In genomic region chr4:154590329-154591006, GRCh38 we compare ENCODE assay signal across 1 cellular context.
TF ChIP-seq lines count a peak whose summit lies in the region.

Gene FGA (minus strand): TSS chr4:154590742. CDS start chr4:154590687, 55 bp downstream.

TF ChIP-seq in HepG2, 621 proteins besides CTCF, POLR2A, EP300 and RAD21 (continued from another document and continues in another):
- TF ChIP-seq ZBTB39 (CRISPR knock-in tag; IDR thresholded peaks at IDR 0.05), result 0 out of 2 replicates have a peak, but pooled peaks have one; percentile 78
- TF ChIP-seq ZGPAT (CRISPR knock-in tag; IDR thresholded peaks at IDR 0.05), result peak; percentile 97
- TF ChIP-seq SMARCE1 (IDR thresholded peaks at IDR 0.05; ENCODE audit: borderline replicate concordance), result no peak
- TF ChIP-seq ZNF512B (CRISPR knock-in tag; IDR thresholded peaks at IDR 0.05; ENCODE audit: borderline replicate concordance), result peak; percentile 90
- TF ChIP-seq NFE2L1 (CRISPR knock-in tag; IDR thresholded peaks at IDR 0.05; ENCODE audit: borderline replicate concordance), result no peak
- peak; percentile 72; the same call in 1 of the 2 replicates for TF ChIP-seq ETV6 (CRISPR knock-in tag; conservative IDR thresholded peaks at IDR 0.05)
- TF ChIP-seq ATRX (CRISPR knock-in tag; IDR thresholded peaks at IDR 0.05; ENCODE audit: borderline replicate concordance), result no peak
- peak; percentile 99 for TF ChIP-seq GATA4 (IDR thresholded peaks at IDR 0.05; ENCODE audit: borderline replicate concordance, low read depth)
- no peak for TF ChIP-seq CAMTA2 (CRISPR knock-in tag; IDR thresholded peaks at IDR 0.05; ENCODE audit: borderline replicate concordance)
- TF ChIP-seq GLMP (CRISPR knock-in tag; IDR thresholded peaks at IDR 0.05; ENCODE audit: borderline replicate concordance), result no peak
- peak; percentile 79 for TF ChIP-seq TAF1 (CRISPR knock-in tag; IDR thresholded peaks at IDR 0.05)
- peak; percentile 84; the same call in 1 of the 2 replicates for TF ChIP-seq ZNF780A (CRISPR knock-in tag; IDR thresholded peaks at IDR 0.05)
- peak; percentile 79; the same call in 1 of the 2 replicates for TF ChIP-seq ZNF788 (CRISPR knock-in tag; IDR thresholded peaks at IDR 0.05; ENCODE audit: borderline replicate concordance)
- no peak for TF ChIP-seq ZNF577 (CRISPR knock-in tag; IDR thresholded peaks at IDR 0.05; ENCODE audit: borderline replicate concordance, low read depth)
- TF ChIP-seq ZBTB26 (CRISPR knock-in tag; IDR thresholded peaks at IDR 0.05; ENCODE audit: borderline replicate concordance), result peak; percentile 16; the same call in 1 of the 2 replicates
- peak; percentile 33 for TF ChIP-seq STAG1 (CRISPR knock-in tag; IDR thresholded peaks at IDR 0.05)
- peak; percentile 99 for TF ChIP-seq TEAD3 (CRISPR knock-in tag; optimal IDR thresholded peaks at IDR 0.05; ENCODE audit: borderline replicate concordance)
- TF ChIP-seq ZNF614 (CRISPR knock-in tag; IDR thresholded peaks at IDR 0.05; ENCODE audit: borderline replicate concordance), result peak; percentile 97
- peak; percentile 51; the same call in 1 of the 2 replicates for TF ChIP-seq NFYC (CRISPR knock-in tag; IDR thresholded peaks at IDR 0.05)
- peak; percentile 96 for TF ChIP-seq ZNF746 (CRISPR knock-in tag; IDR thresholded peaks at IDR 0.05)
- TF ChIP-seq FOXJ3 (CRISPR knock-in tag; IDR thresholded peaks at IDR 0.05; ENCODE audit: borderline replicate concordance), result peak; percentile 98
- TF ChIP-seq BATF2 (CRISPR knock-in tag; IDR thresholded peaks at IDR 0.05), result peak; percentile 42; the same call in 1 of the 2 replicates
- no peak for TF ChIP-seq NFYB (CRISPR knock-in tag; IDR thresholded peaks at IDR 0.05)
- TF ChIP-seq SOX13 (IDR thresholded peaks at IDR 0.05), result peak; percentile 98
- peak in 1 of 2 experiments; percentile 100; a peak in 2 of 4 replicates for TF ChIP-seq SOX13 (CRISPR knock-in tag; conservative IDR thresholded peaks at IDR 0.05 in 1 of 2, IDR thresholded peaks at IDR 0.05 in 1 of 2)
- 0 out of 2 replicates have a peak, but pooled peaks have one; percentile 79 for TF ChIP-seq SNAI1 (CRISPR knock-in tag; IDR thresholded peaks at IDR 0.05; ENCODE audit: borderline replicate concordance)
- no peak for TF ChIP-seq FIP1L1 (IDR thresholded peaks at IDR 0.05; ENCODE audit: borderline replicate concordance, insufficient read depth, low read depth, low read length)
- TF ChIP-seq PHF8 (CRISPR knock-in tag; IDR thresholded peaks at IDR 0.05), result peak; percentile 46; the same call in 1 of the 2 replicates
- peak in 1 of 2 experiments; percentile 37; a peak in 1 of 4 replicates for TF ChIP-seq HMGXB4 (CRISPR knock-in tag; IDR thresholded peaks at IDR 0.05; ENCODE audit: borderline replicate concordance in 1 of 2, low read depth in 1 of 2)
- peak; percentile 86 for TF ChIP-seq ZMYM4 (CRISPR knock-in tag; IDR thresholded peaks at IDR 0.05)
- TF ChIP-seq ZFY (CRISPR knock-in tag; IDR thresholded peaks at IDR 0.05), result no peak; the same call in 1 of the 2 replicates
- TF ChIP-seq MIER2 (CRISPR knock-in tag; IDR thresholded peaks at IDR 0.05), result peak; percentile 82; the same call in 1 of the 2 replicates
- no peak for TF ChIP-seq ZNF709 (CRISPR knock-in tag; IDR thresholded peaks at IDR 0.05)
- TF ChIP-seq MLLT10 (CRISPR knock-in tag; IDR thresholded peaks at IDR 0.05), result no peak
- TF ChIP-seq ZNF790 (CRISPR knock-in tag; IDR thresholded peaks at IDR 0.05; ENCODE audit: borderline replicate concordance), result no peak
- TF ChIP-seq ZNF724P (CRISPR knock-in tag; IDR thresholded peaks at IDR 0.05; ENCODE audit: borderline replicate concordance), result no peak
- TF ChIP-seq ZBTB43 (CRISPR knock-in tag; conservative IDR thresholded peaks at IDR 0.05), result peak; percentile 90
- TF ChIP-seq NFE2L2 (IDR thresholded peaks at IDR 0.05; ENCODE audit: low read length), result no peak
- TF ChIP-seq SNAPC4 (CRISPR knock-in tag; IDR thresholded peaks at IDR 0.05), result peak; percentile 78; the same call in 1 of the 2 replicates
- TF ChIP-seq ZNF101 (CRISPR knock-in tag; IDR thresholded peaks at IDR 0.05; ENCODE audit: borderline replicate concordance, low read depth), result no peak
- TF ChIP-seq LCORL (IDR thresholded peaks at IDR 0.05), result peak; percentile 75; the same call in 1 of the 2 replicates
- peak; percentile 86 for TF ChIP-seq LCORL (CRISPR knock-in tag; IDR thresholded peaks at IDR 0.05)
- TF ChIP-seq FOXC1 (CRISPR knock-in tag; IDR thresholded peaks at IDR 0.05; ENCODE audit: borderline replicate concordance), result 0 out of 2 replicates have a peak, but pooled peaks have one; percentile 79
